In genomic region chr5:18732556-18733479, GRCh38 we compare ENCODE assay signal across 16 cellular contexts.
A peak's percentile ranks its signal among the peaks of the same experiment; 100 is the strongest.
DNase-seq lines count a peak whose midpoint lies in the region; ATAC-seq, FAIRE-seq and TF ChIP-seq lines count a peak whose summit lies in the region.
"Had no signal": no experiment of that assay in that cellular context is flagged by ENCODE, and none has a peak within 500 bp of the region (broad histone marks: within the 10 kb centered on the region; RNA-seq: fewer than 3 reads in every experiment).

No MANE protein-coding gene starts in this region.

- intact Hi-C loops in HepG2 (cut with micrococcal nuclease; ENCODE audit: unreplicated experiment) = no loop called here
- intact Hi-C loops in right lobe of liver (cut with DNase I) = no loop called here

- no peak overlapping the region for H2AK5ac ChIP-seq in neuronal stem cell (ENCODE audit: low read depth, low read length)

- H3K9me3 Mint-ChIP-seq in stimulated activated naive B cell treated with anti-CD40 and anti-IgM and Interleukin-4, amounts not matched to agents 10 μg/mL and 1 μg/mL and 100 μg/mL, for 72 hours = no peaks in the 10 kb centered on the region
- H3K9me3 Mint-ChIP-seq: IgD-negative memory B cell had no signal

- H3K4me3 Mint-ChIP-seq in stimulated activated naive B cell treated with anti-CD40 and anti-IgM and Interleukin-4, amounts not matched to agents 10 μg/mL and 1 μg/mL and 100 μg/mL, for 72 hours = no peak overlapping the region
- H3K4me3 Mint-ChIP-seq: IgD-negative memory B cell had no signal

- DNase-seq in HepG2 (ENCODE audit: low spot score) (no peak), right lobe of liver (no peak), RPMI7951 (ENCODE audit: low read depth) (peak; percentile 13), kidney tubule cell (ENCODE audit: low spot score) (peak; percentile 58), neuronal stem cell (ENCODE audit: low spot score) (no peak), T1000 (lab: John Stamatoyannopoulos, UW) (no peak), NCI-H1694 treated with DMSO at 0.1 percent for 48 hours (lab: John Stamatoyannopoulos, UW) (no peak)
- DNase-seq in stimulated activated naive B cell treated with anti-CD40 and anti-IgM and Interleukin-4, amounts not matched to agents 10 μg/mL and 1 μg/mL and 100 μg/mL, for 72 hours = no peak
- DNase-seq: Caco-2, DMS53, NCI-H1436 treated with DMSO at 0.1 percent for 48 hours, NCI-H446, PC-3 had no signal

- H3K27ac ChIP-seq in HepG2 (ENCODE audit: extremely low read length, insufficient read depth, low read length) (no peak overlapping the region), right lobe of liver (no peak overlapping the region), neuronal stem cell (replicated peaks; ENCODE audit: low read length) (no peak overlapping the region)
- H3K27ac ChIP-seq: C4-2B, SK-N-MC had no signal

- H2BK15ac ChIP-seq in neuronal stem cell (ENCODE audit: low read length) = no peak overlapping the region

- H4K91ac ChIP-seq in neuronal stem cell (ENCODE audit: low read depth, low read length, poor library complexity) = no peak overlapping the region

- peaks cover 6 to 9% of the 10 kb centered on the region in 2 donors for H3K4me1 Mint-ChIP-seq in stimulated activated naive B cell treated with anti-CD40 and anti-IgM and Interleukin-4, amounts not matched to agents 10 μg/mL and 1 μg/mL and 100 μg/mL, for 72 hours

- no peak overlapping the region for H2BK5ac ChIP-seq in neuronal stem cell (ENCODE audit: low read length)

- H3K79me2 ChIP-seq in HepG2 (ENCODE audit: insufficient read depth, low read length) = no peaks in the 10 kb centered on the region

- CTCF ChIA-PET in HepG2 (lab: Yijun Ruan, JAX; ENCODE audit: low intra/inter-chr PET ratio, low total read pairs) = no interaction called here

- H3K27ac Mint-ChIP-seq in stimulated activated naive B cell treated with anti-CD40 and anti-IgM and Interleukin-4, amounts not matched to agents 10 μg/mL and 1 μg/mL and 100 μg/mL, for 72 hours = peak overlapping the region; percentile 42

- no peak overlapping the region for H3K23ac ChIP-seq in neuronal stem cell (ENCODE audit: low read depth, low read length, poor library complexity)

- H3K4me1 ChIP-seq in HepG2 (ENCODE audit: insufficient read depth, low read length) (no peaks in the 10 kb centered on the region), right lobe of liver (no peaks in the 10 kb centered on the region), neuronal stem cell (ENCODE audit: control insufficient read depth in 2 of 2, insufficient read depth in 1 of 2, low read depth in 1 of 2, low read length in 2 of 2) (peaks cover 3 to 6% of the 10 kb centered on the region in 2 donors)
- H3K4me1 ChIP-seq: Caco-2 had no signal

- no peak for TF ChIP-seq RAD21 in HepG2 (CRISPR knock-in tag; IDR thresholded peaks at IDR 0.05)

- no peaks in the 10 kb centered on the region for H3K36me3 ChIP-seq in HepG2 (replicated peaks in 1 of 2; ENCODE audit: control insufficient read depth in 1 of 2, insufficient read depth in 2 of 2, low read length in 2 of 2)
- H3K36me3 ChIP-seq in right lobe of liver = no peaks in the 10 kb centered on the region
- H3K36me3 ChIP-seq in neuronal stem cell (replicated peaks in 1 of 2; ENCODE audit: control insufficient read depth in 2 of 2, insufficient read depth in 2 of 2, low read length in 2 of 2) = no peaks in the 10 kb centered on the region

- H3K79me1 ChIP-seq in neuronal stem cell (ENCODE audit: low read depth, low read length) = no peaks in the 10 kb centered on the region

- POLR2A ChIA-PET in HepG2 (lab: Yijun Ruan, JAX) = no interaction called here

- no peak overlapping the region for H3K9ac ChIP-seq in HepG2 (ENCODE audit: insufficient read depth, low read depth, low read length)
- no peak overlapping the region for H3K9ac ChIP-seq in neuronal stem cell (ENCODE audit: low read depth, low read length, poor library complexity)

- peaks cover 13 to 30% of the 10 kb centered on the region in 2 donors for H3K36me3 Mint-ChIP-seq in stimulated activated naive B cell treated with anti-CD40 and anti-IgM and Interleukin-4, amounts not matched to agents 10 μg/mL and 1 μg/mL and 100 μg/mL, for 72 hours

- H3K4me3 ChIP-seq in HepG2 (replicated peaks in 1 of 3; ENCODE audit: insufficient read depth in 1 of 3, low read depth in 2 of 3, low read length in 3 of 3) (no peak overlapping the region), right lobe of liver (no peak overlapping the region), neuronal stem cell (ENCODE audit: low read length in 2 of 2) (no peak overlapping the region)
- H3K4me3 ChIP-seq: SK-N-MC had no signal

- no TSS peak for BruUV-seq in HepG2 (replicated peaks; lab: Mats Ljungman, UMichigan)

- no peaks in the 10 kb centered on the region for H3K27me3 Mint-ChIP-seq in stimulated activated naive B cell treated with anti-CD40 and anti-IgM and Interleukin-4, amounts not matched to agents 10 μg/mL and 1 μg/mL and 100 μg/mL, for 72 hours
- H3K27me3 Mint-ChIP-seq: IgD-negative memory B cell had no signal

- no peak overlapping the region for H3K18ac ChIP-seq in neuronal stem cell (ENCODE audit: low read length)

- TF ChIP-seq CTCF in HepG2 (CRISPR knock-in tag; IDR thresholded peaks at IDR 0.05) (no peak), right lobe of liver (IDR thresholded peaks at IDR 0.05) (no peak)

- H4K20me1 ChIP-seq in HepG2 (ENCODE audit: insufficient read depth, low read length) = no peaks in the 10 kb centered on the region

- no peak for TF ChIP-seq EP300 in HepG2 (IDR thresholded peaks at IDR 0.05; ENCODE audit: low read depth in 2 of 2, low read length in 2 of 2)
- no peak for TF ChIP-seq EP300 in HepG2 (CRISPR knock-in tag; IDR thresholded peaks at IDR 0.05; ENCODE audit: borderline replicate concordance)

- no peak overlapping the region for H4K8ac ChIP-seq in neuronal stem cell (ENCODE audit: low read depth, low read length)

- H2AFZ ChIP-seq in HepG2 (ENCODE audit: low read length) (no peak overlapping the region), neuronal stem cell (ENCODE audit: low read length) (no peak overlapping the region)

- H3K4ac ChIP-seq in neuronal stem cell (ENCODE audit: low read length) = no peak overlapping the region

- H3K9me3 ChIP-seq in HepG2 (ENCODE audit: low read length) = no peaks in the 10 kb centered on the region
- no peaks in the 10 kb centered on the region for H3K9me3 ChIP-seq in right lobe of liver
- peaks cover 0 to 4% of the 10 kb centered on the region in 2 donors for H3K9me3 ChIP-seq in neuronal stem cell (replicated peaks in 1 of 2; ENCODE audit: control insufficient read depth in 2 of 2, insufficient read depth in 1 of 2, low read depth in 1 of 2, low read length in 2 of 2)
- H3K9me3 ChIP-seq: Caco-2 had no signal

- H2BK120ac ChIP-seq in neuronal stem cell (ENCODE audit: low read depth, low read length) = no peak overlapping the region

- no peak overlapping the region for H3K14ac ChIP-seq in neuronal stem cell (ENCODE audit: low read length)

- ATAC-seq in HepG2 = no peak
- ATAC-seq in right lobe of liver = no peak
- ATAC-seq in stimulated activated naive B cell treated with anti-CD40 and anti-IgM and Interleukin-4, amounts not matched to agents 10 μg/mL and 1 μg/mL and 100 μg/mL, for 72 hours (replicated peaks) = no peak
- ATAC-seq: PC-3 had no signal

- H2BK12ac ChIP-seq in neuronal stem cell (ENCODE audit: low read length) = no peak overlapping the region

- H3K27me3 ChIP-seq in HepG2 (ENCODE audit: control insufficient read depth in 1 of 2, insufficient read depth in 2 of 2, low read length in 2 of 2) = no peaks in the 10 kb centered on the region
- H3K27me3 ChIP-seq in right lobe of liver = no peaks in the 10 kb centered on the region
- no peaks in the 10 kb centered on the region for H3K27me3 ChIP-seq in neuronal stem cell (ENCODE audit: control insufficient read depth in 3 of 3, insufficient read depth in 3 of 3, low read depth in 1 of 3, low read length in 3 of 3)

- FAIRE-seq in HepG2 (lab: Jason Lieb, UNC) = no peak

- 61% methylated on average over 12 of the region's 16 CpGs for WGBS in HepG2 (ENCODE audit: low lambda C conversion rate)
- 86% methylated on average over 12 of the region's 16 CpGs for WGBS in right lobe of liver (ENCODE audit: insufficient coverage, low coverage, low lambda C conversion rate, missing lambda C conversion rate)
- WGBS in neuronal stem cell (ENCODE audit: extremely low coverage in 2 of 2, insufficient read length in 2 of 2, insufficient replicate concordance in 1 of 2), 2 donors = no CpG with 5 or more reads among the region's 16 CpGs

- TF ChIP-seq POLR2A in HepG2 (IDR thresholded peaks at IDR 0.05; ENCODE audit: insufficient read depth in 1 of 2, low read depth in 2 of 2, low read length in 2 of 2) (no peak), right lobe of liver (IDR thresholded peaks at IDR 0.05) (no peak)

- in situ Hi-C loops in HepG2 (cut with HindIII; ENCODE audit: extremely low pct_ligation_motif_present, low pct_unique_long_range_greater_than_20kb) = no loop called here

- no peak overlapping the region for H3K4me2 ChIP-seq in HepG2 (ENCODE audit: low read depth, low read length)
- no peak overlapping the region for H3K4me2 ChIP-seq in neuronal stem cell (ENCODE audit: insufficient read depth, low read length, poor library complexity, severe bottlenecking)

TF ChIP-seq in HepG2, 621 proteins besides CTCF, POLR2A, EP300 and RAD21 (continues in another document):
- TF ChIP-seq THAP9 (CRISPR knock-in tag; IDR thresholded peaks at IDR 0.05; ENCODE audit: borderline replicate concordance) (no peak), MAFF (IDR thresholded peaks at IDR 0.05; ENCODE audit: low read depth, low read length) (peak; percentile 53), MAFK (conservative IDR thresholded peaks at IDR 0.05 in 1 of 2, IDR thresholded peaks at IDR 0.05 in 1 of 2; ENCODE audit: low read length in 2 of 2) (peak; percentile 43 to 67; a peak in 3 of 4 replicates), NFE2L2 (IDR thresholded peaks at IDR 0.05; ENCODE audit: low read length) (peak; percentile 34; the same call in 1 of the 2 replicates)

Comparison
In these comparisons a context has a peak if more than half of its experiments do, and no peak if none do; other contexts are left out.
1. DNase-seq: peak in RPMI7951 (single experiment) and kidney tubule cell (single experiment); none in HepG2 (single experiment), right lobe of liver (0 of 3), stimulated activated naive B cell treated with anti-CD40 and anti-IgM and Interleukin-4, amounts not matched to agents 10 μg/mL and 1 μg/mL and 100 μg/mL, for 72 hours (single experiment), neuronal stem cell (single experiment), T1000 (single experiment) and NCI-H1694 treated with DMSO at 0.1 percent for 48 hours (single experiment).